12 cellular contexts compared by ENCODE assay signal in genomic region chr3:185813691-185814215, GRCh38. TPM values are rescaled to one million over a fixed set of nuclear protein-coding genes. Genes with fewer than 3 reads are reported as not detected.
A peak's percentile ranks its signal among the peaks of the same experiment; 100 is the strongest.
DNase-seq lines count a peak whose midpoint lies in the region; ATAC-seq and TF ChIP-seq lines count a peak whose summit lies in the region.
"Had no signal": no experiment of that assay in that cellular context is flagged by ENCODE, and none has a peak within 500 bp of the region (broad histone marks: within the 10 kb centered on the region; RNA-seq: fewer than 3 reads in every experiment).

No MANE protein-coding gene starts in this region.

- H3K4me1 ChIP-seq in HCT116 (ENCODE audit: control insufficient read depth in 1 of 2, insufficient read depth in 2 of 2, low read length in 2 of 2) (peaks cover 17 to 59% of the 10 kb centered on the region in 2 experiments), SJCRH30 (peaks cover 7% of the 10 kb centered on the region), trophoblast cell (ENCODE audit: control insufficient read depth in 1 of 2, insufficient read depth in 2 of 2, low read length in 2 of 2) (peaks cover 11 to 18% of the 10 kb centered on the region in 2 experiments)
- H3K4me1 ChIP-seq: esophagus muscularis mucosa had no signal

- peaks cover 23% of the 10 kb centered on the region; the same call in 1 of the 2 replicates for H4K20me1 ChIP-seq in HCT116 (ENCODE audit: insufficient read depth)

- TF ChIP-seq RAD21 in HCT116 (IDR thresholded peaks at IDR 0.05; ENCODE audit: low read depth) = no peak

- H4K91ac ChIP-seq in trophoblast cell (ENCODE audit: low read depth, low read length) = no peak overlapping the region

- H3K4me2 ChIP-seq in HCT116 (ENCODE audit: low read length) = peak overlapping the region; percentile 7
- H3K4me2 ChIP-seq in trophoblast cell (ENCODE audit: low read length) = no peak overlapping the region

- TF ChIP-seq CTCF in HCT116 (IDR thresholded peaks at IDR 0.05 in 2 of 3, conservative IDR thresholded peaks at IDR 0.05 in 1 of 3; ENCODE audit: borderline replicate concordance in 1 of 3, insufficient read depth in 1 of 3, low read depth in 2 of 3, low read length in 2 of 3) = no peak

- H3K9ac ChIP-seq in HCT116 (ENCODE audit: low read length) (0 out of 2 replicates have a peak overlapping the region, but pooled peaks have one; percentile 8), trophoblast cell (ENCODE audit: low read length) (no peak overlapping the region)

- no peak overlapping the region for H3K18ac ChIP-seq in trophoblast cell (ENCODE audit: low read length)

- POLR2A ChIA-PET in HCT116 (lab: Charles Lee) = no interaction called here

- H3K4ac ChIP-seq in trophoblast cell (ENCODE audit: low read depth, low read length) = peak overlapping the region; percentile 64

- no peaks in the 10 kb centered on the region for H3K9me2 ChIP-seq in HCT116 (ENCODE audit: insufficient read depth)

- ATAC-seq in HCT116 (peak; percentile 81), HG03159 (IDR thresholded peaks at IDR 0.05; ENCODE audit: unreplicated experiment) (no peak)
- ATAC-seq: activated naive CD4-positive, alpha-beta T cell treated with anti-CD3 and anti-CD28 coated beads, Interleukin-2, amount 50 U/mL, for 72 hours had no signal

- H3K9me3 ChIP-seq in HCT116 (ENCODE audit: control insufficient read depth in 1 of 2, insufficient read depth in 1 of 2, low read depth in 1 of 2, low read length in 2 of 2) (no peaks in the 10 kb centered on the region), SJCRH30 (replicated peaks) (no peaks in the 10 kb centered on the region), trophoblast cell (ENCODE audit: insufficient read depth, low read depth, low read length) (peaks cover 1% of the 10 kb centered on the region)
- H3K9me3 ChIP-seq: esophagus muscularis mucosa had no signal

- intact Hi-C loops in HCT116 (cut with micrococcal nuclease) = no loop called here

- H3K36me3 ChIP-seq in HCT116 (ENCODE audit: control insufficient read depth in 1 of 2, insufficient read depth in 2 of 2, low read length in 2 of 2) (0 out of 4 replicates have a peak, but pooled peaks cover 0 to 4% of the 10 kb centered on the region in 2 experiments), SJCRH30 (no peaks in the 10 kb centered on the region), trophoblast cell (ENCODE audit: control insufficient read depth in 1 of 2, insufficient read depth in 2 of 2, low read length in 2 of 2) (peaks cover 0 to 2% of the 10 kb centered on the region in 2 experiments)
- H3K36me3 ChIP-seq: esophagus muscularis mucosa had no signal

- H3K14ac ChIP-seq in trophoblast cell (ENCODE audit: low read length) = no peak overlapping the region

- H3K79me1 ChIP-seq in trophoblast cell (ENCODE audit: low read length) = peaks cover 2% of the 10 kb centered on the region

- RAD21 ChIA-PET in HCT116 (lab: Charles Lee; ENCODE audit: low non-redundant PET in 1 of 2, low total read pairs in 2 of 2, uncharacterized antibody in 2 of 2, unreplicated experiment in 2 of 2) = no interaction called here

- no peak overlapping the region for H2BK12ac ChIP-seq in trophoblast cell (ENCODE audit: low read length)

- H3K27ac ChIP-seq in HCT116 (ENCODE audit: low read depth, low read length) (no peak overlapping the region), SJCRH30 (no peak overlapping the region), trophoblast cell (ENCODE audit: low read depth, low read length) (peak overlapping the region; percentile 67)
- H3K27ac ChIP-seq: esophagus muscularis mucosa had no signal

- DNase-seq in HCT116 (ENCODE audit: low read depth, low spot score) (no peak), SJCRH30 (peak; percentile 48 to 55), fibroblast of gingiva (ENCODE audit: low read depth) (peak; percentile 77), trophoblast cell (peak in 1 of 2 donors; percentile 38), NCI-H510A treated with DMSO at 0.1 percent for 48 hours (lab: John Stamatoyannopoulos, UW) (no peak), DMS79 treated with DMSO at 0.1 percent for 48 hours (lab: John Stamatoyannopoulos, UW) (no peak), NCI-H2227 treated with DMSO at 0.1 percent for 48 hours (lab: John Stamatoyannopoulos, UW) (no peak)
- DNase-seq: activated CD4-positive, CD25-positive, alpha-beta regulatory T cell; stimulated activated CD4-positive, alpha-beta T cell treated with anti-CD3 and anti-CD28 coated beads, Interleukin-4, amount 100 ng/mL, for 1 hour had no signal

- H3K27me3 ChIP-seq in HCT116 (ENCODE audit: insufficient read depth, low read length) (no peaks in the 10 kb centered on the region), SJCRH30 (no peaks in the 10 kb centered on the region), trophoblast cell (ENCODE audit: insufficient read depth, low read length) (no peaks in the 10 kb centered on the region)

- H2BK120ac ChIP-seq in trophoblast cell (ENCODE audit: insufficient read depth, low read length, poor library complexity) = no peak overlapping the region

- H3K4me3 ChIP-seq in HCT116 (replicated peaks in 1 of 2; ENCODE audit: low read depth in 1 of 2, low read length in 2 of 2) = no peak overlapping the region
- no peak overlapping the region for H3K4me3 ChIP-seq in SJCRH30
- H3K4me3 ChIP-seq in trophoblast cell (ENCODE audit: low read depth, low read length) = no peak overlapping the region
- H3K4me3 ChIP-seq: esophagus muscularis mucosa had no signal

- H2AFZ ChIP-seq in HCT116 (ENCODE audit: low read depth, low read length, poor library complexity, severe bottlenecking) = no peak overlapping the region
- no peak overlapping the region for H2AFZ ChIP-seq in trophoblast cell (ENCODE audit: insufficient read depth, low read length, poor library complexity)

- H2BK5ac ChIP-seq in trophoblast cell (ENCODE audit: low read depth, low read length, poor library complexity) = no peak overlapping the region

- H2AK5ac ChIP-seq in trophoblast cell (ENCODE audit: low read length) = no peak overlapping the region

- BruUV-seq in HCT116 (replicated peaks; lab: Mats Ljungman, UMichigan) = no TSS peak

- no peak for TF ChIP-seq POLR2A in HCT116 (IDR thresholded peaks at IDR 0.05; ENCODE audit: borderline replicate concordance, extremely low read depth, insufficient read depth, insufficient read length)

- CTCF ChIA-PET in HCT116 (lab: Charles Lee) = no interaction called here

- H3K79me2 ChIP-seq in HCT116 (ENCODE audit: insufficient read depth, low read length) (peaks cover 100% of the 10 kb centered on the region), trophoblast cell (ENCODE audit: control insufficient read depth, insufficient read depth, low read length, poor library complexity) (peaks cover 20% of the 10 kb centered on the region)

- no peak overlapping the region for H3K23ac ChIP-seq in trophoblast cell (ENCODE audit: low read length)

- no peak overlapping the region for H4K12ac ChIP-seq in trophoblast cell (ENCODE audit: low read depth, low read length)

- WGBS in trophoblast cell (ENCODE audit: extremely low coverage, insufficient coverage, insufficient read length) = no CpG with 5 or more reads among the region's 4 CpGs

- no peak overlapping the region for H4K8ac ChIP-seq in trophoblast cell (ENCODE audit: low read depth, low read length)

TF ChIP-seq in HCT116, 20 proteins besides CTCF, POLR2A, EP300 and RAD21:
- no peak for TF ChIP-seq ATF3 (IDR thresholded peaks at IDR 0.05)
- no peak for TF ChIP-seq YY1 (IDR thresholded peaks at IDR 0.05; ENCODE audit: extremely low read depth, insufficient replicate concordance, low read depth, low read length)
- TF ChIP-seq EZH2phosphoT487 (IDR thresholded peaks at IDR 0.05; ENCODE audit: borderline replicate concordance) = no peak

RNA-seq across cellular contexts. Expression of gene IGF2BP2, which starts 11.1 kb away (rescaled TPM):
- 135 TPM for total RNA-seq in HCT116 (2021; ENCODE audit: unreplicated experiment)
- polyA plus RNA-seq in HCT116 (2012) = 75.1 and 88.7 TPM in 2 replicates
- total RNA-seq in SJCRH30 (2014; rRNA removed; shearing (Covaris generic)) = 45.8 and 50.6 TPM in 2 replicates
- polyA plus RNA-seq in trophoblast cell (2013) = 136 TPM in 2 replicates

Comparison
In these comparisons a context has a peak if more than half of its experiments do, and no peak if none do; other contexts are left out.
1. DNase-seq: peak in SJCRH30 (2 of 2) and fibroblast of gingiva (single experiment); none in HCT116 (single experiment), NCI-H510A treated with DMSO at 0.1 percent for 48 hours (single experiment), DMS79 treated with DMSO at 0.1 percent for 48 hours (single experiment) and NCI-H2227 treated with DMSO at 0.1 percent for 48 hours (single experiment).